Comparison of ENCODE assay signal across 23 cellular contexts in the genomic region with DNA sequence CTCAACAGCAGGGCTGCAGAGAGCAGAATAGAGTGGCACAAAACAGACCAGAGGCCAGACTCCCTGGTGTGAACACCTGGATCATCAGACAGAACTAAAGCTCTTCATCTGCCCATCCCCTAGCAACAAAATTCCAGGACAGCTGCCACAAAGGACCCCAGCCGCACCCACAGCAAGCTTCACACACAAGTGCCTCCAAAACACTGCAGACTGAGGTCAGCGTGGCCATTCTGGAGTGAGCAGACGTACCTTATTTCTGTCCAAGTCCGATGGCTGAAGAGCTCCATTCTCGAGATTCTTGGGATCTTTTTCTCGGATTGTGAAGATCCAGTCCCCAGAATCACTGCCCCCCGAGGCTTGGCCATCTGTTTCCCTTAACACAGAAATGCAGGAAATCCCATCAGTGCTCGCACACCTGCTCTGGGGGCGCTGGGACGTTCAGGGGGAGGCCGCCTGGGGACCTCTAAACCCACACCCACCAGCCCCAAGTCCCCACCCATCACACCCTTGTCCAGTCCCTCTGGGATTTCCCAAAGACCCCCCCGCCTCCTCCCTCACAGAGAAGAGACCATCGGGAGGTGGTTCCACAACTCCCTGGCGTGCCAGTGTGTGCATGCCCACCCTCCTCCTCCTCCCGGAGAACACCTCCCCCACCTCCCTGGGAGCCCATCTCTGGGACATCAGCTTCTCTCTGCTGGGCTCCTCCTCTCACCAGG.
DNase-seq lines count a peak whose midpoint lies in the region; ATAC-seq, FAIRE-seq and TF ChIP-seq lines count a peak whose summit lies in the region.
"Had no signal": no experiment of that assay in that cellular context is flagged by ENCODE, and none has a peak within 500 bp of the region (broad histone marks: within the 10 kb centered on the region; RNA-seq: fewer than 3 reads in every experiment).

No MANE protein-coding gene starts in this region.

- H3K27ac ChIP-seq in HepG2 (ENCODE audit: extremely low read length, insufficient read depth, low read length), result no peak overlapping the region
- H3K27ac ChIP-seq in right lobe of liver, result no peak overlapping the region
- H3K27ac ChIP-seq in RWPE1, result peak overlapping the region; percentile 15
- H3K27ac ChIP-seq in kidney (ENCODE audit: low read depth in 2 of 2, low read length in 2 of 2), result no peak overlapping the region
- H3K27ac ChIP-seq: prostate gland, VCaP had no signal

- H3K9ac ChIP-seq in HepG2 (ENCODE audit: insufficient read depth, low read depth, low read length), result no peak overlapping the region
- no peak overlapping the region for H3K9ac ChIP-seq in kidney (ENCODE audit: low read length in 2 of 2)

- no peaks in the 10 kb centered on the region for H3K9me3 Mint-ChIP-seq in type B pancreatic cell
- H3K9me3 Mint-ChIP-seq: CD8-positive, alpha-beta memory T cell had no signal

- H3K36me3 Mint-ChIP-seq in type B pancreatic cell, result peaks cover 43% of the 10 kb centered on the region

- H3K4me3 ChIP-seq in HepG2 (replicated peaks in 1 of 3; ENCODE audit: insufficient read depth in 1 of 3, low read depth in 2 of 3, low read length in 3 of 3), result no peak overlapping the region
- H3K4me3 ChIP-seq in right lobe of liver, result no peak overlapping the region
- no peak overlapping the region for H3K4me3 ChIP-seq in kidney (ENCODE audit: low read length in 2 of 2)
- H3K4me3 ChIP-seq: prostate gland had no signal

- TF ChIP-seq POLR2A in HepG2 (IDR thresholded peaks at IDR 0.05; ENCODE audit: insufficient read depth in 1 of 2, low read depth in 2 of 2, low read length in 2 of 2), result no peak
- TF ChIP-seq POLR2A in right lobe of liver (IDR thresholded peaks at IDR 0.05), result no peak

- POLR2A ChIA-PET in HepG2 (lab: Yijun Ruan, JAX), result no interaction called here
- POLR2A ChIA-PET in RWPE1 (lab: Yijun Ruan, JAX; ENCODE audit: low non-redundant PET), result no interaction called here

- H3K4me1 ChIP-seq in HepG2 (ENCODE audit: insufficient read depth, low read length), result peaks cover 1% of the 10 kb centered on the region; the same call in 1 of the 2 replicates
- peaks cover 0 to 2% (median under 1%) of the 10 kb centered on the region in 4 donors for H3K4me1 ChIP-seq in right lobe of liver
- H3K4me1 ChIP-seq in kidney (ENCODE audit: control insufficient read depth in 1 of 2, insufficient read depth in 1 of 2, low read depth in 1 of 2, low read length in 2 of 2), result no peaks in the 10 kb centered on the region

- H3K9me3 ChIP-seq in HepG2 (ENCODE audit: low read length) (no peaks in the 10 kb centered on the region), right lobe of liver (no peaks in the 10 kb centered on the region), kidney (ENCODE audit: control insufficient read depth in 1 of 2, low read length in 2 of 2) (no peaks in the 10 kb centered on the region)
- H3K9me3 ChIP-seq: prostate gland had no signal

- H3K4me2 ChIP-seq in HepG2 (ENCODE audit: low read depth, low read length), result no peak overlapping the region

- no peaks in the 10 kb centered on the region for H3K27me3 ChIP-seq in HepG2 (ENCODE audit: control insufficient read depth in 1 of 2, insufficient read depth in 2 of 2, low read length in 2 of 2)
- no peaks in the 10 kb centered on the region for H3K27me3 ChIP-seq in right lobe of liver

- BruUV-seq in HepG2 (replicated peaks; lab: Mats Ljungman, UMichigan), result no TSS peak

- peak overlapping the region; percentile 66 for H3K27ac Mint-ChIP-seq in type B pancreatic cell

- peaks cover 5% of the 10 kb centered on the region; the same call in 1 of the 2 replicates for H4K20me1 ChIP-seq in HepG2 (ENCODE audit: insufficient read depth, low read length)

- no peak for TF ChIP-seq RAD21 in HepG2 (CRISPR knock-in tag; IDR thresholded peaks at IDR 0.05)

- CTCF ChIA-PET in HepG2 (lab: Yijun Ruan, JAX; ENCODE audit: low intra/inter-chr PET ratio, low total read pairs) (no interaction called here), RWPE1 (lab: Yijun Ruan, JAX) (no interaction called here)

- FAIRE-seq in HepG2 (lab: Jason Lieb, UNC) (no peak), kidney (lab: Jason Lieb, UNC) (no peak)
- FAIRE-seq: GM12891, GM19239, HTR-8/SVneo had no signal

- H2AFZ ChIP-seq in HepG2 (ENCODE audit: low read length), result no peak overlapping the region

- peaks cover 24% of the 10 kb centered on the region for H3K4me1 Mint-ChIP-seq in type B pancreatic cell (ENCODE audit: unreplicated experiment)

- TF ChIP-seq CTCF in HepG2 (CRISPR knock-in tag; IDR thresholded peaks at IDR 0.05), result no peak
- no peak for TF ChIP-seq CTCF in right lobe of liver (IDR thresholded peaks at IDR 0.05)
- TF ChIP-seq CTCF in RWPE1 (conservative IDR thresholded peaks at IDR 0.05; ENCODE audit: low read depth), result no peak
- no peak for TF ChIP-seq CTCF in kidney (IDR thresholded peaks at IDR 0.05; ENCODE audit: borderline replicate concordance, extremely low read depth, insufficient read depth)
- no peak for TF ChIP-seq CTCF in type B pancreatic cell (conservative IDR thresholded peaks at IDR 0.05)

- H3K27me3 Mint-ChIP-seq in type B pancreatic cell, result no peaks in the 10 kb centered on the region

- TF ChIP-seq EP300 in HepG2 (IDR thresholded peaks at IDR 0.05; ENCODE audit: low read depth in 2 of 2, low read length in 2 of 2), result no peak
- TF ChIP-seq EP300 in HepG2 (CRISPR knock-in tag; IDR thresholded peaks at IDR 0.05; ENCODE audit: borderline replicate concordance), result no peak

- DNase-seq in HepG2 (ENCODE audit: low spot score) (no peak), right lobe of liver (no peak), RWPE1 (ENCODE audit: low spot score) (no peak), kidney (peak; percentile 63), type B pancreatic cell (ENCODE audit: extremely low spot score, unreplicated experiment) (no peak), DMS153 (lab: John Stamatoyannopoulos, UW) (no peak), NCI-H1092 (lab: John Stamatoyannopoulos, UW) (no peak), DMS114 treated with DMSO at 0.1 percent for 48 hours (lab: John Stamatoyannopoulos, UW; ENCODE audit: unreplicated experiment) (no peak)
- DNase-seq: activated CD4-positive, alpha-beta T cell treated with anti-CD3 and anti-CD28 coated beads, Interleukin-2, amount 50 U/mL, for 48 hours; activated naive CD4-positive, alpha-beta T cell; caudate nucleus; CD8-positive, alpha-beta memory T cell; DMS79; Karpas-422; left ventricle myocardium superior; NCI-H2029; T-helper 2 cell had no signal

- intact Hi-C loops in HepG2 (cut with micrococcal nuclease; ENCODE audit: unreplicated experiment) (no loop called here), right lobe of liver (cut with DNase I) (no loop called here), kidney (cut with DNase I) (no loop called here)

- no peak overlapping the region for H3K4me3 Mint-ChIP-seq in type B pancreatic cell
- H3K4me3 Mint-ChIP-seq: CD8-positive, alpha-beta memory T cell had no signal

- H3K36me3 ChIP-seq in HepG2 (replicated peaks in 1 of 2; ENCODE audit: control insufficient read depth in 1 of 2, insufficient read depth in 2 of 2, low read length in 2 of 2) (peaks cover 35 to 90% of the 10 kb centered on the region in 2 experiments), right lobe of liver (peaks cover 0 to 48% (median 8%) of the 10 kb centered on the region in 4 donors), kidney (ENCODE audit: control insufficient read depth in 1 of 2, insufficient read depth in 2 of 2, low read length in 2 of 2) (peaks cover 29 to 50% of the 10 kb centered on the region in 2 donors)

- in situ Hi-C loops in HepG2 (cut with HindIII; ENCODE audit: extremely low pct_ligation_motif_present, low pct_unique_long_range_greater_than_20kb), result loop anchor here (10.0 kb wide), 1 partner anchor 383 kb away; no protein-coding TSS in a partner anchor

- peaks cover 2% of the 10 kb centered on the region for H3K79me2 ChIP-seq in HepG2 (ENCODE audit: insufficient read depth, low read length)

- 95% methylated on average over 14 of the region's 15 CpGs for WGBS in HepG2 (ENCODE audit: low lambda C conversion rate)
- WGBS in right lobe of liver (ENCODE audit: insufficient coverage, low coverage, low lambda C conversion rate, missing lambda C conversion rate), result 98% methylated on average over 10 of the region's 15 CpGs

- ATAC-seq in HepG2 (no peak), right lobe of liver (no peak)
- ATAC-seq: left ventricle myocardium superior, Panc1 had no signal

TF ChIP-seq in HepG2, 621 proteins besides CTCF, POLR2A, EP300 and RAD21:
- no peak for TF ChIP-seq REL (CRISPR knock-in tag; conservative IDR thresholded peaks at IDR 0.05)
- peak; percentile 7 for TF ChIP-seq AGO2 (optimal IDR thresholded peaks at IDR 0.05; ENCODE audit: low read depth, low read length)
